16 cellular contexts compared by ENCODE assay signal in genomic region chr20:7650481-7650880, GRCh38.
DNase-seq lines count a peak whose midpoint lies in the region; ATAC-seq and TF ChIP-seq lines count a peak whose summit lies in the region.
"Had no signal": no experiment of that assay in that cellular context is flagged by ENCODE, and none has a peak within 500 bp of the region (broad histone marks: within the 10 kb centered on the region; RNA-seq: fewer than 3 reads in every experiment).

No MANE protein-coding gene starts in this region.

- peak; percentile 42 to 91 for ATAC-seq in gastrocnemius medialis
- ATAC-seq: CD8-positive, alpha-beta T cell had no signal

- no peaks in the 10 kb centered on the region for H3K9me3 ChIP-seq in gastrocnemius medialis

- no peak overlapping the region for H3K27ac Mint-ChIP-seq in nephron progenitor cell
- H3K27ac Mint-ChIP-seq: activated T-cell treated with anti-CD3 and anti-CD28 coated beads, Interleukin-2, amount 50 U/mL, for 24 hours; CD8-positive, alpha-beta T cell; naive B cell; T-helper 1 cell treated with Interleukin-12 subunit alpha and Interleukin-12 subunit beta and Interleukin-4 antibody, amounts not matched to agents 30 μg/mL and 1 μg/mL, for 36 hours had no signal

- DNase-seq in GM03348 (ENCODE audit: low spot score) (peak; percentile 50), RPMI7951 (ENCODE audit: low read depth) (peak; percentile 65), fibroblast of the aortic adventitia (ENCODE audit: low read depth) (peak; percentile 96), gastrocnemius medialis (peak in 1 of 2 donors; percentile 46), SHP77 (lab: John Stamatoyannopoulos, UW) (no peak), nephron progenitor cell (no peak)
- DNase-seq in activated CD8-positive, alpha-beta memory T cell treated with anti-CD3 and anti-CD28 coated beads, Interleukin-2, amount 50 U/mL, for 4 hours: no peak
- DNase-seq: activated T-cell treated with anti-CD3 and anti-CD28 coated beads, Interleukin-2, amount 50 U/mL, for 24 hours; CD8-positive, alpha-beta T cell; cortex of kidney; GDM1; IMR-90; naive B cell; NCI-H510A treated with DMSO at 0.1 percent for 48 hours; stimulated activated CD4-positive, alpha-beta T cell treated with anti-CD3 and anti-CD28 coated beads, Interleukin-2, amount 100 ng/mL, for 24 hours had no signal

- no peak for TF ChIP-seq POLR2A in gastrocnemius medialis (IDR thresholded peaks at IDR 0.05)

- H3K4me3 ChIP-seq in fibroblast of the aortic adventitia (ENCODE audit: low read depth, low read length): no peak overlapping the region
- no peak overlapping the region for H3K4me3 ChIP-seq in gastrocnemius medialis

- no peaks in the 10 kb centered on the region for H3K9me3 Mint-ChIP-seq in nephron progenitor cell

- no peaks in the 10 kb centered on the region for H3K27me3 ChIP-seq in gastrocnemius medialis

- TF ChIP-seq CTCF in fibroblast of the aortic adventitia (IDR thresholded peaks at IDR 0.05; ENCODE audit: insufficient read depth, low read length) (no peak), gastrocnemius medialis (IDR thresholded peaks at IDR 0.05 in 4 of 5, conservative IDR thresholded peaks at IDR 0.05 in 1 of 5) (no peak), nephron progenitor cell (IDR thresholded peaks at IDR 0.05) (no peak)

- peak overlapping the region in 1 of 4 donors; percentile 27 for H3K27ac ChIP-seq in gastrocnemius medialis

- H3K4me1 Mint-ChIP-seq in nephron progenitor cell: no peaks in the 10 kb centered on the region
- H3K4me1 Mint-ChIP-seq: naive B cell had no signal

- H3K36me3 ChIP-seq in gastrocnemius medialis: no peaks in the 10 kb centered on the region

- H3K4me1 ChIP-seq in gastrocnemius medialis: peaks cover 4 to 8% of the 10 kb centered on the region in 2 donors

- in situ Hi-C loops in gastrocnemius medialis (cut with MboI; ENCODE audit: low sequenced_read_pairs in 4 of 4): no loop called here

- no peak overlapping the region for H3K4me3 Mint-ChIP-seq in nephron progenitor cell
- H3K4me3 Mint-ChIP-seq: activated T-cell treated with anti-CD3 and anti-CD28 coated beads, Interleukin-2, amount 50 U/mL, for 24 hours; CD8-positive, alpha-beta T cell; naive B cell; T-helper 1 cell treated with Interleukin-12 subunit alpha and Interleukin-12 subunit beta and Interleukin-4 antibody, amounts not matched to agents 30 μg/mL and 1 μg/mL, for 36 hours had no signal

- H3K27me3 Mint-ChIP-seq in nephron progenitor cell (ENCODE audit: low read depth, poor library complexity): peaks cover 5% of the 10 kb centered on the region
- H3K27me3 Mint-ChIP-seq: activated T-cell treated with anti-CD3 and anti-CD28 coated beads, Interleukin-2, amount 50 U/mL, for 24 hours; naive B cell had no signal

- intact Hi-C loops in gastrocnemius medialis (cut with DNase I; ENCODE audit: low total_unique reads): no loop called here

- no peaks in the 10 kb centered on the region for H3K36me3 Mint-ChIP-seq in nephron progenitor cell (ENCODE audit: low read depth)
- H3K36me3 Mint-ChIP-seq: CD8-positive, alpha-beta T cell; naive B cell had no signal

Comparison
In these comparisons a context has a peak if more than half of its experiments do, and no peak if none do; other contexts are left out.
1. DNase-seq: peak in GM03348 (single experiment), RPMI7951 (single experiment) and fibroblast of the aortic adventitia (single experiment); none in SHP77 (0 of 2), activated CD8-positive, alpha-beta memory T cell treated with anti-CD3 and anti-CD28 coated beads, Interleukin-2, amount 50 U/mL, for 4 hours (single experiment) and nephron progenitor cell (single experiment).